18 cellular contexts compared by ENCODE assay signal in the genomic region with DNA sequence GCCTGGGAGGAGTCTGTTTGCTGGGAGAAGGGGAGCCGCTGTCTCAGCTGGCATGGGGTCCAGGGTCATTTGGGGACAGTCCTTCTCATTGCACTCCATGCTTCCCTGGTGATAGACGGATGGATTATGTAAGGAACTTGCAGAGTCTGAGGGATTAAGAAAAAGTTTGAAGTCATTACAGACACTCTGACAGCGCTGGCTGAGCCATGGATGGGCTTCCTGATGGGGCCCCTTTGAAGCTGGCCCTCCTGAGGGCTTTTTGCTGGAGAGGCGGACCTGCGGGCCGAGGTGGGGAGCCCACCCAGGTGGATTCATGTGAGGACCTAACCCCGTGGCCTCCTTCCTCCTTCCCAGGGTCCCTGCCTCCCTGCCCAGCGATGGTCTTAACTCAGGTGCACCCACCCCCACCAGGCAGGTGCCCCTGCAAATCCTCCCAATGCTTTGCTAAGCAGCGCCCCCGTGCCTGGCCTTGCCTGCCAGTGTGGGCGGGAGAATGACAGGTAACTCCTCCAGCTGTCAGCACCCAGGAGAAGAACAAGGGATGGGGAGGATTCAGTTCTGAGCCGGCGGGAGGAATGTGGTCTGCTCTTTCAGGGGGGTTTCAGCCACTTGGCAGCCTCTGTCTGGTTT. TPM values are rescaled to one million over a fixed set of nuclear protein-coding genes. Genes with fewer than 3 reads are reported as not detected.
DNase-seq lines count a peak whose midpoint lies in the region; ATAC-seq, FAIRE-seq and TF ChIP-seq lines count a peak whose summit lies in the region.
"Had no signal": no experiment of that assay in that cellular context is flagged by ENCODE, and none has a peak within 500 bp of the region (broad histone marks: within the 10 kb centered on the region; RNA-seq: fewer than 3 reads in every experiment).

No MANE protein-coding gene starts in this region.

- peaks cover 12% of the 10 kb centered on the region; the same call in 1 of the 3 replicates for H3K4me1 ChIP-seq in A549
- peaks cover 51% of the 10 kb centered on the region for H3K4me1 ChIP-seq in SJCRH30
- peaks cover 4% of the 10 kb centered on the region for H3K4me1 ChIP-seq in neural progenitor cell

- H3K4me1 Mint-ChIP-seq in neural progenitor cell: peaks cover 21% of the 10 kb centered on the region

- H3K4me3 Mint-ChIP-seq in neural progenitor cell: no peak overlapping the region
- H3K4me3 Mint-ChIP-seq: CD8-positive, alpha-beta memory T cell had no signal

- no peak overlapping the region for H3K9ac ChIP-seq in neural progenitor cell

- no peak overlapping the region for H2AFZ ChIP-seq in neural progenitor cell (replicated peaks)
- H2AFZ ChIP-seq: PC-9 had no signal

- H3K79me2 ChIP-seq in neural progenitor cell (ENCODE audit: low read depth): no peaks in the 10 kb centered on the region

- H3K36me3 ChIP-seq in SJCRH30: no peaks in the 10 kb centered on the region
- no peaks in the 10 kb centered on the region for H3K36me3 ChIP-seq in neural progenitor cell

- TF ChIP-seq CTCF in A549 (IDR thresholded peaks at IDR 0.05): no peak
- TF ChIP-seq CTCF in neural progenitor cell (IDR thresholded peaks at IDR 0.05): no peak

- TF ChIP-seq EP300 in A549 (IDR thresholded peaks at IDR 0.05): no peak

- POLR2A ChIA-PET in A549 (lab: Yijun Ruan, JAX): no interaction called here

- H3K4me2 ChIP-seq in A549: peak overlapping the region; percentile 23; the same call in 2 of the 3 replicates
- no peak overlapping the region for H3K4me2 ChIP-seq in neural progenitor cell
- H3K4me2 ChIP-seq: PC-9 had no signal

- H3F3A ChIP-seq in neural progenitor cell (ENCODE audit: low read depth): peaks cover 9% of the 10 kb centered on the region

- WGBS in A549 (ENCODE audit: missing lambda C conversion rate): 32% methylated on average over 4 of the region's 13 CpGs

- H4K20me1 ChIP-seq in neural progenitor cell (ENCODE audit: low read depth): no peaks in the 10 kb centered on the region

- FAIRE-seq in A549 (lab: Jason Lieb, UNC): no peak
- FAIRE-seq: GM19239, H54 had no signal

- H3K9me3 ChIP-seq in A549: no peaks in the 10 kb centered on the region; the same call in 2 of the 3 replicates
- H3K9me3 ChIP-seq in SJCRH30 (replicated peaks): no peaks in the 10 kb centered on the region
- H3K9me3 ChIP-seq in neural progenitor cell (ENCODE audit: low read depth): no peaks in the 10 kb centered on the region

- H3K27ac Mint-ChIP-seq in neural progenitor cell: peak overlapping the region; percentile 34
- H3K27ac Mint-ChIP-seq: CD8-positive, alpha-beta memory T cell had no signal

- H3K27me3 ChIP-seq in SJCRH30: no peaks in the 10 kb centered on the region
- H3K27me3 ChIP-seq in neural progenitor cell: no peaks in the 10 kb centered on the region

- peaks cover 2% of the 10 kb centered on the region for H3K9me3 Mint-ChIP-seq in neural progenitor cell

- TF ChIP-seq POLR2A in A549 (IDR thresholded peaks at IDR 0.05; ENCODE audit: low read length): no peak

- peaks cover 21% of the 10 kb centered on the region for H3K27me3 Mint-ChIP-seq in neural progenitor cell (ENCODE audit: insufficient read depth, low read depth)

- H3K4me3 ChIP-seq in A549: no peak overlapping the region
- no peak overlapping the region for H3K4me3 ChIP-seq in SJCRH30
- H3K4me3 ChIP-seq in neural progenitor cell: no peak overlapping the region
- H3K4me3 ChIP-seq: PC-9, SK-N-MC had no signal

- no peak for TF ChIP-seq RAD21 in A549 (conservative IDR thresholded peaks at IDR 0.05 in 1 of 2, IDR thresholded peaks at IDR 0.05 in 1 of 2)

- DNase-seq in NCI-H345 treated with DMSO at 0.1 percent for 48 hours (lab: John Stamatoyannopoulos, UW; ENCODE audit: unreplicated experiment): peak; percentile 53
- DNase-seq in NCI-H345 (lab: John Stamatoyannopoulos, UW): no peak
- no peak for DNase-seq in A549 (ENCODE audit: low read depth in 1 of 2, low spot score in 1 of 2)
- peak in 1 of 2 experiments; percentile 65 for DNase-seq in SJCRH30
- DNase-seq in neural progenitor cell (ENCODE audit: low spot score): no peak
- DNase-seq in middle frontal gyrus (ENCODE audit: extremely low spot score, low spot score): no peak
- DNase-seq: 8988T, NCI-H1048, NCI-H1436 treated with DMSO at 0.1 percent for 48 hours, NCI-H2081, NCI-H2227 treated with DMSO at 0.1 percent for 48 hours had no signal

- CTCF ChIA-PET in A549 (lab: Yijun Ruan, JAX): interaction anchor here (0.9 to 1.1 kb wide), 2 partner anchors 10 to 1821 kb away, joined by 3 to 5 read pairs; no protein-coding TSS in a partner anchor

- H3K27ac ChIP-seq in A549: peak overlapping the region in 1 of 2 experiments; percentile 59; a peak in 4 of 6 replicates
- H3K27ac ChIP-seq in SJCRH30: peak overlapping the region; percentile 53
- H3K27ac ChIP-seq in neural progenitor cell: no peak overlapping the region
- H3K27ac ChIP-seq: PC-9, SK-N-MC had no signal

- H3K36me3 Mint-ChIP-seq in neural progenitor cell: peaks cover 1% of the 10 kb centered on the region

- ATAC-seq in A549 (no peak), GM18907 (IDR thresholded peaks at IDR 0.05; ENCODE audit: unreplicated experiment) (no peak), GM19467 (IDR thresholded peaks at IDR 0.05; ENCODE audit: unreplicated experiment) (no peak)

TF ChIP-seq in A549, 52 proteins besides CTCF, POLR2A, EP300 and RAD21 (continues in another document):
- TF ChIP-seq ESRRA (IDR thresholded peaks at IDR 0.05; ENCODE audit: borderline replicate concordance, low read length) (no peak), CEBPB (IDR thresholded peaks at IDR 0.05) (no peak), SMC3 (IDR thresholded peaks at IDR 0.05) (no peak), TFCP2L1 (CRISPR knock-in tag; IDR thresholded peaks at IDR 0.05) (no peak), KDM5A (IDR thresholded peaks at IDR 0.05) (no peak), BHLHE40 (IDR thresholded peaks at IDR 0.05; ENCODE audit: low read depth, low read length) (no peak), MAZ (IDR thresholded peaks at IDR 0.05; ENCODE audit: borderline replicate concordance, low read depth, low read length) (no peak), FOSL2 (IDR thresholded peaks at IDR 0.05) (no peak), FOSL2 (CRISPR knock-in tag; IDR thresholded peaks at IDR 0.05) (no peak), KDM1A (IDR thresholded peaks at IDR 0.05; ENCODE audit: low read depth) (no peak), ZC3H11A (IDR thresholded peaks at IDR 0.05) (no peak), ZFP36 (IDR thresholded peaks at IDR 0.05; ENCODE audit: borderline replicate concordance, partially characterized antibody) (no peak), EHF (CRISPR knock-in tag; IDR thresholded peaks at IDR 0.05) (no peak), ZSCAN20 (CRISPR knock-in tag; IDR thresholded peaks at IDR 0.05) (no peak)
- TF ChIP-seq, protein P1, sequence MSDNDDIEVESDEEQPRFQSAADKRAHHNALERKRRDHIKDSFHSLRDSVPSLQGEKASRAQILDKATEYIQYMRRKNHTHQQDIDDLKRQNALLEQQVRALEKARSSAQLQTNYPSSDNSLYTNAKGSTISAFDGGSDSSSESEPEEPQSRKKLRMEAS (IDR thresholded peaks at IDR 0.05): no peak
- TF ChIP-seq, protein P2, sequence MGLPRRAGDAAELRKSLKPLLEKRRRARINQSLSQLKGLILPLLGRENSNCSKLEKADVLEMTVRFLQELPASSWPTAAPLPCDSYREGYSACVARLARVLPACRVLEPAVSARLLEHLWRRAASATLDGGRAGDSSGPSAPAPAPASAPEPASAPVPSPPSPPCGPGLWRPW (IDR thresholded peaks at IDR 0.05): no peak
- TF ChIP-seq, protein P3, sequence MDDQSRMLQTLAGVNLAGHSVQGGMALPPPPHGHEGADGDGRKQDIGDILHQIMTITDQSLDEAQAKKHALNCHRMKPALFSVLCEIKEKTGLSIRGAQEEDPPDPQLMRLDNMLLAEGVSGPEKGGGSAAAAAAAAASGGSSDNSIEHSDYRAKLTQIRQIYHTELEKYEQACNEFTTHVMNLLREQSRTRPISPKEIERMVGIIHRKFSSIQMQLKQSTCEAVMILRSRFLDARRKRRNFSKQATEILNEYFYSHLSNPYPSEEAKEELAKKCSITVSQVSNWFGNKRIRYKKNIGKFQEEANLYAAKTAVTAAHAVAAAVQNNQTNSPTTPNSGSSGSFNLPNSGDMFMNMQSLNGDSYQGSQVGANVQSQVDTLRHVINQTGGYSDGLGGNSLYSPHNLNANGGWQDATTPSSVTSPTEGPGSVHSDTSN (IDR thresholded peaks at IDR 0.05): no peak
- TF ChIP-seq, protein P4, sequence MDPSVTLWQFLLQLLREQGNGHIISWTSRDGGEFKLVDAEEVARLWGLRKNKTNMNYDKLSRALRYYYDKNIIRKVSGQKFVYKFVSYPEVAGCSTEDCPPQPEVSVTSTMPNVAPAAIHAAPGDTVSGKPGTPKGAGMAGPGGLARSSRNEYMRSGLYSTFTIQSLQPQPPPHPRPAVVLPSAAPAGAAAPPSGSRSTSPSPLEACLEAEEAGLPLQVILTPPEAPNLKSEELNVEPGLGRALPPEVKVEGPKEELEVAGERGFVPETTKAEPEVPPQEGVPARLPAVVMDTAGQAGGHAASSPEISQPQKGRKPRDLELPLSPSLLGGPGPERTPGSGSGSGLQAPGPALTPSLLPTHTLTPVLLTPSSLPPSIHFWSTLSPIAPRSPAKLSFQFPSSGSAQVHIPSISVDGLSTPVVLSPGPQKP (IDR thresholded peaks at IDR 0.05; ENCODE audit: low read depth, low read length): no peak
- TF ChIP-seq, protein P5, sequence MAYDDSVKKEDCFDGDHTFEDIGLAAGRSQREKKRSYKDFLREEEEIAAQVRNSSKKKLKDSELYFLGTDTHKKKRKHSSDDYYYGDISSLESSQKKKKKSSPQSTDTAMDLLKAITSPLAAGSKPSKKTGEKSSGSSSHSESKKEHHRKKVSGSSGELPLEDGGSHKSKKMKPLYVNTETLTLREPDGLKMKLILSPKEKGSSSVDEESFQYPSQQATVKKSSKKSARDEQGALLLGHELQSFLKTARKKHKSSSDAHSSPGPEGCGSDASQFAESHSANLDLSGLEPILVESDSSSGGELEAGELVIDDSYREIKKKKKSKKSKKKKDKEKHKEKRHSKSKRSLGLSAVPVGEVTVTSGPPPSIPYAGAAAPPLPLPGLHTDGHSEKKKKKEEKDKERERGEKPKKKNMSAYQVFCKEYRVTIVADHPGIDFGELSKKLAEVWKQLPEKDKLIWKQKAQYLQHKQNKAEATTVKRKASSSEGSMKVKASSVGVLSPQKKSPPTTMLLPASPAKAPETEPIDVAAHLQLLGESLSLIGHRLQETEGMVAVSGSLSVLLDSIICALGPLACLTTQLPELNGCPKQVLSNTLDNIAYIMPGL (CRISPR knock-in tag; IDR thresholded peaks at IDR 0.05; ENCODE audit: borderline replicate concordance): no peak

RNA-seq across cellular contexts. Expression of a gene that starts 24.2 kb away (rescaled TPM):
- 26.3 and 29.7 TPM in 2 replicates for polyA plus RNA-seq in A549 (2011; rRNA removed)
- 28.3 and 29.6 TPM in 2 replicates for polyA plus RNA-seq in A549 (2012; cell fraction: cytosol; rRNA removed)
- 30.5 and 38.0 TPM in 2 replicates for polyA plus RNA-seq in A549 (2012; cell fraction: nucleus; rRNA removed)
- 23.6 to 23.9 TPM (median 23.7 TPM) in 3 replicates for polyA plus RNA-seq in A549 (2017; fragmentation: RNase III; extraction: RNeasy Plus Mini Kit Qiagen cat#74134 plus additional on column Dnase treatment)
- polyA minus RNA-seq in A549 (2011; rRNA and poly(A)+ RNA removed): 25.5 and 26.0 TPM in 2 replicates
- 55.0 and 59.2 TPM in 2 replicates for total RNA-seq in SJCRH30 (2014; rRNA removed; shearing (Covaris generic))
- 31.3 and 36.5 TPM in 2 replicates for total RNA-seq in neural progenitor cell (ENCODE audit: low replicate concordance)
